Comparison of ENCODE assay signal across 1 cellular context in the genomic region with DNA sequence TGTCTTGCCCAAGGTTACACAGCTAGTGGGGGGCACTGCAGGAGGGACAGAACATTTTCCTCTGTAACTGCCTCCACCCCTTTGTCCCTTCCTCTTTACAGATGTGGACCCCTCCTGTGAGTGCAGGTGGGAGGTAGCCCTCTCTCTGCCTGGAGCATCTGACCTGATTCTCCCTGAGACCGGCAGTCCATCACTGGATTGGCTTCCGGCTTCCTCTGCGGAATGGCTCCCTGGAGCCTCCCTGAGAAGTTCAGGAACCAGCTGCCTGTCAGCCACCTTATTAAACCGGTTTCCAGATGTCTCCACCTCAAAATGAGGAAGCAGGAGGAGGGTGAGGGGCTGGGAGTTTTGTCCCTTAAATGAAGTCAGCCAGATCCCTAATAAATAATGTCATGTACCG.
TF ChIP-seq lines count a peak whose summit lies in the region.

No MANE protein-coding gene starts in this region.

TF ChIP-seq in IMR-90, 13 proteins besides CTCF, POLR2A, EP300 and RAD21 (continued from another document):
- no peak for TF ChIP-seq ELK1 (IDR thresholded peaks at IDR 0.05; ENCODE audit: borderline replicate concordance, low read depth, low read length)
- no peak for TF ChIP-seq USF2 (IDR thresholded peaks at IDR 0.05; ENCODE audit: low read depth, low read length)
- no peak for TF ChIP-seq SMC3 (IDR thresholded peaks at IDR 0.05; ENCODE audit: low read depth, low read length)
- no peak for TF ChIP-seq BHLHE40 (IDR thresholded peaks at IDR 0.05; ENCODE audit: low read depth, low read length)
- no peak for TF ChIP-seq RFX5 (IDR thresholded peaks at IDR 0.05; ENCODE audit: low read depth, low read length)
- no peak for TF ChIP-seq NFE2L2 (IDR thresholded peaks at IDR 0.05; ENCODE audit: low read depth, low read length)
- TF ChIP-seq CEBPB (IDR thresholded peaks at IDR 0.05; ENCODE audit: low read depth, low read length), result no peak
- TF ChIP-seq CHD1 (IDR thresholded peaks at IDR 0.05; ENCODE audit: low read depth, low read length), result no peak
- no peak for TF ChIP-seq MAZ (IDR thresholded peaks at IDR 0.05; ENCODE audit: borderline replicate concordance, low read depth, low read length)
